ENCODE assay signal across 17 cellular contexts in the genomic region with DNA sequence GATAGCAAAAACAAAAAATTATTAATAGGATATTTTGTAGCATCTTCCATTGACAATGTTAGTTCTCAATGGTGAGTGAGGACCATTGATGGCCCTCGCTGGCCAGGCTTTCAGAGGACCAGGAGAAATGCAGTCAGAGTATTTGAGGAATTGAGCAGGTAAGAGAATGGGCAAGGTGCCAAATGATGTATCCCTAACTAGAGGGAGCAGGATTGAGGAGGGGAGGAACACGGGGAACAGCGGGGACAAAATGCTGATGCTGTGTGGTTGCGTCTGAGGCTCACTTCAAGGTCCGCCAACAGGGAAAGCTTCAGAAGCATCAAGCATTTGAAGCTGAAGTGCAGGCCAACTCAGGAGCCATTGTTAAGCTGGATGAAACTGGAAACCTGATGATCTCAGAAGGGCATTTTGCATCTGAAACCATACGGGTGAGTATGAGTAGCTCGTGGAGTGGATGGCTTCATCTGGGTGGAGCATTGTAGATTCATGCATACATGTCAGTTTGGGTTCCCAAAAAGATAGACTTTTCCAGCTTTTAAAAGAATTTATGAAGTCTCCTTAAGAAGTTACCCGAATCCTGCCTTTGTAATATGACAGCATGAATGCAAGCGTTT. TPM values are rescaled to one million over a fixed set of nuclear protein-coding genes. Genes with fewer than 3 reads are reported as not detected.
A peak's percentile ranks its signal among the peaks of the same experiment; 100 is the strongest.
DNase-seq lines count a peak whose midpoint lies in the region; TF ChIP-seq lines count a peak whose summit lies in the region.
"Had no signal": no experiment of that assay in that cellular context is flagged by ENCODE, and none has a peak within 500 bp of the region (broad histone marks: within the 10 kb centered on the region; RNA-seq: fewer than 3 reads in every experiment).

No MANE protein-coding gene starts in this region.

- H3F3A ChIP-seq in neural progenitor cell (ENCODE audit: low read depth), result no peaks in the 10 kb centered on the region

- no peaks in the 10 kb centered on the region for H3K9me3 ChIP-seq in mammary epithelial cell (replicated peaks; ENCODE audit: insufficient read depth, low read length)
- no peaks in the 10 kb centered on the region for H3K9me3 ChIP-seq in neural progenitor cell (ENCODE audit: low read depth)
- H3K9me3 ChIP-seq: colonic mucosa had no signal

- CTCF ChIA-PET in mammary epithelial cell (lab: Charles Lee; ENCODE audit: low non-redundant PET), result no interaction called here

- peak overlapping the region; percentile 32 for H3K27ac Mint-ChIP-seq in T-helper 2 cell treated with Interferon-gamma antibody and Interleukin-4, amounts not matched to agents 5 μg/mL and 100 μg/mL, for 36 hours
- peak overlapping the region; percentile 84 for H3K27ac Mint-ChIP-seq in neural progenitor cell
- H3K27ac Mint-ChIP-seq in activated T-helper 2 cell treated with anti-CD3 and anti-CD28 coated beads, Interferon-gamma antibody, Interleukin-2, Interleukin-4, amounts not matched to agents 10 μg/mL and 5 μg/mL and 100 μg/mL, durations not matched to agents 14 hours and 24 hours and 36 hours, result no peak overlapping the region
- H3K27ac Mint-ChIP-seq: stimulated activated naive CD8-positive, alpha-beta T cell treated with anti-CD3 and anti-CD28 coated beads, Interleukin-15, Interleukin-2, amounts not matched to agents 100 ng/mL and 50 ng/mL, for 24 hours had no signal

- no peaks in the 10 kb centered on the region for H3K4me1 ChIP-seq in mammary epithelial cell (ENCODE audit: insufficient read depth, low read length)
- no peaks in the 10 kb centered on the region for H3K4me1 ChIP-seq in neural progenitor cell

- H4K20me1 ChIP-seq in mammary epithelial cell (ENCODE audit: insufficient read depth, low read length), result no peaks in the 10 kb centered on the region
- H4K20me1 ChIP-seq in neural progenitor cell (ENCODE audit: low read depth), result peaks cover 8% of the 10 kb centered on the region

- peaks cover 31% of the 10 kb centered on the region for H3K36me3 ChIP-seq in mammary epithelial cell (ENCODE audit: insufficient read depth, low read length)
- peaks cover 3% of the 10 kb centered on the region for H3K36me3 ChIP-seq in neural progenitor cell

- H3K4me1 Mint-ChIP-seq in T-helper 2 cell treated with Interferon-gamma antibody and Interleukin-4, amounts not matched to agents 5 μg/mL and 100 μg/mL, for 36 hours (ENCODE audit: low read depth), result peaks cover 7% of the 10 kb centered on the region
- H3K4me1 Mint-ChIP-seq in neural progenitor cell, result peaks cover 3% of the 10 kb centered on the region
- H3K4me1 Mint-ChIP-seq in activated T-helper 2 cell treated with anti-CD3 and anti-CD28 coated beads, Interferon-gamma antibody, Interleukin-2, Interleukin-4, amounts not matched to agents 10 μg/mL and 5 μg/mL and 100 μg/mL, durations not matched to agents 14 hours and 24 hours and 36 hours (ENCODE audit: low read depth), result peaks cover 7% of the 10 kb centered on the region

- no peak for TF ChIP-seq CTCF in mammary epithelial cell (conservative IDR thresholded peaks at IDR 0.05 in 1 of 2, IDR thresholded peaks at IDR 0.05 in 1 of 2; ENCODE audit: extremely low read depth in 1 of 2, insufficient read depth in 1 of 2, low read depth in 1 of 2, low read length in 2 of 2)
- no peak for TF ChIP-seq CTCF in neural progenitor cell (IDR thresholded peaks at IDR 0.05)

- no peaks in the 10 kb centered on the region for H3K27me3 ChIP-seq in mammary epithelial cell (ENCODE audit: insufficient read depth, low read length)
- no peaks in the 10 kb centered on the region for H3K27me3 ChIP-seq in neural progenitor cell
- H3K27me3 ChIP-seq: colonic mucosa had no signal

- WGBS in mammary epithelial cell (ENCODE audit: low coverage, missing lambda C conversion rate), result 67% methylated on average over 9 of the region's 9 CpGs

- intact Hi-C loops in mammary epithelial cell (cut with micrococcal nuclease), result no loop called here
- intact Hi-C loops in activated T-helper 2 cell treated with anti-CD3 and anti-CD28 coated beads, Interferon-gamma antibody, Interleukin-2, Interleukin-4, amounts not matched to agents 10 μg/mL and 5 μg/mL and 100 μg/mL, durations not matched to agents 14 hours and 24 hours and 36 hours (cut with micrococcal nuclease), result no loop called here

- peaks cover 39% of the 10 kb centered on the region for H3K36me3 Mint-ChIP-seq in T-helper 2 cell treated with Interferon-gamma antibody and Interleukin-4, amounts not matched to agents 5 μg/mL and 100 μg/mL, for 36 hours (ENCODE audit: low read depth)
- H3K36me3 Mint-ChIP-seq in neural progenitor cell, result peaks cover 31% of the 10 kb centered on the region
- peaks cover 70% of the 10 kb centered on the region for H3K36me3 Mint-ChIP-seq in activated T-helper 2 cell treated with anti-CD3 and anti-CD28 coated beads, Interferon-gamma antibody, Interleukin-2, Interleukin-4, amounts not matched to agents 10 μg/mL and 5 μg/mL and 100 μg/mL, durations not matched to agents 14 hours and 24 hours and 36 hours (ENCODE audit: low read depth)

- no peaks in the 10 kb centered on the region for H3K9me3 Mint-ChIP-seq in T-helper 2 cell treated with Interferon-gamma antibody and Interleukin-4, amounts not matched to agents 5 μg/mL and 100 μg/mL, for 36 hours
- H3K9me3 Mint-ChIP-seq in neural progenitor cell, result no peaks in the 10 kb centered on the region
- no peaks in the 10 kb centered on the region for H3K9me3 Mint-ChIP-seq in activated T-helper 2 cell treated with anti-CD3 and anti-CD28 coated beads, Interferon-gamma antibody, Interleukin-2, Interleukin-4, amounts not matched to agents 10 μg/mL and 5 μg/mL and 100 μg/mL, durations not matched to agents 14 hours and 24 hours and 36 hours
- H3K9me3 Mint-ChIP-seq: stimulated activated naive CD8-positive, alpha-beta T cell treated with anti-CD3 and anti-CD28 coated beads, Interleukin-15, Interleukin-2, amounts not matched to agents 100 ng/mL and 50 ng/mL, for 24 hours had no signal

- H2AFZ ChIP-seq in mammary epithelial cell (ENCODE audit: low read depth, low read length) (no peak overlapping the region), neural progenitor cell (replicated peaks) (no peak overlapping the region)

- H3K4me3 Mint-ChIP-seq in T-helper 2 cell treated with Interferon-gamma antibody and Interleukin-4, amounts not matched to agents 5 μg/mL and 100 μg/mL, for 36 hours, result no peak overlapping the region
- H3K4me3 Mint-ChIP-seq in neural progenitor cell, result no peak overlapping the region
- H3K4me3 Mint-ChIP-seq in activated T-helper 2 cell treated with anti-CD3 and anti-CD28 coated beads, Interferon-gamma antibody, Interleukin-2, Interleukin-4, amounts not matched to agents 10 μg/mL and 5 μg/mL and 100 μg/mL, durations not matched to agents 14 hours and 24 hours and 36 hours (ENCODE audit: low read depth), result no peak overlapping the region
- H3K4me3 Mint-ChIP-seq: stimulated activated naive CD8-positive, alpha-beta T cell treated with anti-CD3 and anti-CD28 coated beads, Interleukin-15, Interleukin-2, amounts not matched to agents 100 ng/mL and 50 ng/mL, for 24 hours had no signal

- H3K4me3 ChIP-seq in mammary epithelial cell (replicated peaks in 1 of 3; ENCODE audit: insufficient read depth in 1 of 3, low read depth in 2 of 3, low read length in 3 of 3), result no peak overlapping the region
- no peak overlapping the region for H3K4me3 ChIP-seq in neural progenitor cell
- H3K4me3 ChIP-seq: colonic mucosa had no signal

- no peaks in the 10 kb centered on the region for H3K27me3 Mint-ChIP-seq in T-helper 2 cell treated with Interferon-gamma antibody and Interleukin-4, amounts not matched to agents 5 μg/mL and 100 μg/mL, for 36 hours (ENCODE audit: low read depth)
- no peaks in the 10 kb centered on the region for H3K27me3 Mint-ChIP-seq in neural progenitor cell (ENCODE audit: insufficient read depth, low read depth)
- H3K27me3 Mint-ChIP-seq in activated T-helper 2 cell treated with anti-CD3 and anti-CD28 coated beads, Interferon-gamma antibody, Interleukin-2, Interleukin-4, amounts not matched to agents 10 μg/mL and 5 μg/mL and 100 μg/mL, durations not matched to agents 14 hours and 24 hours and 36 hours (ENCODE audit: low read depth), result no peaks in the 10 kb centered on the region
- H3K27me3 Mint-ChIP-seq: stimulated activated naive CD8-positive, alpha-beta T cell treated with anti-CD3 and anti-CD28 coated beads, Interleukin-15, Interleukin-2, amounts not matched to agents 100 ng/mL and 50 ng/mL, for 24 hours had no signal

- no TSS peak for BruUV-seq in mammary epithelial cell (replicated peaks; lab: Mats Ljungman, UMichigan)

- DNase-seq in T-helper 2 cell treated with Interferon-gamma antibody and Interleukin-4, amounts not matched to agents 5 μg/mL and 100 μg/mL, for 36 hours (ENCODE audit: low spot score), result no peak
- no peak for DNase-seq in T-helper 2 cell
- peak; percentile 76 for DNase-seq in NCI-H2107 (lab: John Stamatoyannopoulos, UW)
- DNase-seq in mammary epithelial cell, result peak; percentile 25
- DNase-seq in neural progenitor cell (ENCODE audit: low spot score), result no peak
- DNase-seq in activated T-helper 2 cell treated with anti-CD3 and anti-CD28 coated beads, Interferon-gamma antibody, Interleukin-2, Interleukin-4, amounts not matched to agents 10 μg/mL and 5 μg/mL and 100 μg/mL, durations not matched to agents 14 hours and 24 hours and 36 hours (ENCODE audit: low spot score), result no peak
- DNase-seq in middle frontal gyrus (ENCODE audit: extremely low spot score, low spot score), result no peak
- DNase-seq in T1000 (lab: John Stamatoyannopoulos, UW), result no peak
- DNase-seq: activated CD4-positive, alpha-beta T cell treated with anti-CD3 and anti-CD28 coated beads, Interleukin-2, amount 50 U/mL, for 4 hours; amygdala; colonic mucosa; NCI-H1092; NCI-H524; retina; stimulated activated CD4-positive, alpha-beta T cell treated with anti-CD3 and anti-CD28 coated beads, Interleukin-15, amount 100 ng/mL, for 24 hours had no signal

- H3K4me2 ChIP-seq in mammary epithelial cell (ENCODE audit: insufficient read depth, low read depth, low read length) (no peak overlapping the region), neural progenitor cell (no peak overlapping the region)

- in situ Hi-C loops in mammary epithelial cell (cut with MboI; ENCODE audit: low sequenced_read_pairs in 2 of 2), result no loop called here

- H3K9ac ChIP-seq in mammary epithelial cell (ENCODE audit: insufficient read depth, low read length), result no peak overlapping the region
- no peak overlapping the region for H3K9ac ChIP-seq in neural progenitor cell

- H3K27ac ChIP-seq in mammary epithelial cell (ENCODE audit: insufficient read depth, low read depth, low read length), result no peak overlapping the region
- H3K27ac ChIP-seq in neural progenitor cell, result no peak overlapping the region
- H3K27ac ChIP-seq: colonic mucosa, epithelial cell of prostate had no signal

- dilution Hi-C loops in mammary epithelial cell (cut with HindIII; ENCODE audit: low sequenced_read_pairs), result no loop called here

- peaks cover 65% of the 10 kb centered on the region for H3K79me2 ChIP-seq in mammary epithelial cell (ENCODE audit: insufficient read depth, low read length)
- peaks cover 19% of the 10 kb centered on the region for H3K79me2 ChIP-seq in neural progenitor cell (ENCODE audit: low read depth)

RNA-seq across cellular contexts. Expression of gene SPTAN1, which starts 16.2 kb away (rescaled TPM):
- total RNA-seq in mammary epithelial cell (100 to 1,000 TPM; 257 to 307 TPM), neural progenitor cell (ENCODE audit: low replicate concordance) (112 and 141 TPM in 2 replicates)
- 97.7 TPM for polyA plus RNA-seq in mammary epithelial cell
- polyA minus RNA-seq in mammary epithelial cell, result 1,181 TPM
- 286 and 303 TPM in 2 replicates for total RNA-seq in activated T-helper 2 cell treated with anti-CD3 and anti-CD28 coated beads, Interferon-gamma antibody, Interleukin-2, Interleukin-4, amounts not matched to agents 10 μg/mL and 5 μg/mL and 100 μg/mL, durations not matched to agents 14 hours and 24 hours and 36 hours

Comparison
In these comparisons a context has a peak if more than half of its experiments do, and no peak if none do; other contexts are left out.
1. DNase-seq: peak in NCI-H2107 (single experiment) and mammary epithelial cell (single experiment); none in T-helper 2 cell treated with Interferon-gamma antibody and Interleukin-4, amounts not matched to agents 5 μg/mL and 100 μg/mL, for 36 hours (single experiment), T-helper 2 cell (0 of 5), neural progenitor cell (single experiment), activated T-helper 2 cell treated with anti-CD3 and anti-CD28 coated beads, Interferon-gamma antibody, Interleukin-2, Interleukin-4, amounts not matched to agents 10 μg/mL and 5 μg/mL and 100 μg/mL, durations not matched to agents 14 hours and 24 hours and 36 hours (single experiment), middle frontal gyrus (single experiment) and T1000 (single experiment).